In genomic region chr2:156430978-156431358, GRCh38 we compare ENCODE assay signal across 8 cellular contexts. TPM values are rescaled to one million over a fixed set of nuclear protein-coding genes. Genes with fewer than 3 reads are reported as not detected.
DNase-seq lines count a peak whose midpoint lies in the region; ATAC-seq, FAIRE-seq and TF ChIP-seq lines count a peak whose summit lies in the region.

No MANE protein-coding gene starts in this region.

- H3K4me1 ChIP-seq in right cardiac atrium (ENCODE audit: control insufficient read depth, insufficient read depth, low read length) (no peaks in the 10 kb centered on the region), esophagus muscularis mucosa (peaks cover 0 to 43% (median 31%) of the 10 kb centered on the region in 4 donors), heart left ventricle (peaks cover 0 to 29% (median 4%) of the 10 kb centered on the region in 12 donors)

- TF ChIP-seq CTCF in esophagus muscularis mucosa (IDR thresholded peaks at IDR 0.05) (no peak), heart left ventricle (IDR thresholded peaks at IDR 0.05) (no peak)

- no peak for TF ChIP-seq POLR2A in esophagus muscularis mucosa (IDR thresholded peaks at IDR 0.05; ENCODE audit: low read depth)
- no peak for TF ChIP-seq POLR2A in heart left ventricle (IDR thresholded peaks at IDR 0.05)

- ATAC-seq in HG03097 (IDR thresholded peaks at IDR 0.05; ENCODE audit: low FRiP score, unreplicated experiment) (peak; percentile 65), right cardiac atrium (no peak), heart left ventricle (no peak)

- peak; percentile 49 for DNase-seq in AG20443 (ENCODE audit: low spot score)
- DNase-seq in GM19239 (ENCODE audit: insufficient read length, low spot score): peak; percentile 40
- peak; percentile 67 for DNase-seq in RPMI8226
- peak; percentile 15 for DNase-seq in globus pallidus (ENCODE audit: low spot score)
- DNase-seq in right cardiac atrium: no peak
- no peak for DNase-seq in esophagus muscularis mucosa (ENCODE audit: extremely low spot score)
- no peak for DNase-seq in heart left ventricle

- H3K9me3 ChIP-seq in right cardiac atrium (ENCODE audit: control insufficient read depth, low read length): no peaks in the 10 kb centered on the region
- H3K9me3 ChIP-seq in esophagus muscularis mucosa: no peaks in the 10 kb centered on the region
- H3K9me3 ChIP-seq in heart left ventricle: no peaks in the 10 kb centered on the region

- H3K27ac ChIP-seq in right cardiac atrium (ENCODE audit: low read length): no peak overlapping the region
- H3K27ac ChIP-seq in esophagus muscularis mucosa (replicated peaks in 1 of 4): peak overlapping the region in 1 of 4 donors; percentile 8
- H3K27ac ChIP-seq in heart left ventricle: peak overlapping the region in 1 of 12 donors; percentile 83

- TF ChIP-seq EP300 in esophagus muscularis mucosa (IDR thresholded peaks at IDR 0.05): no peak

- H3K27me3 ChIP-seq in right cardiac atrium (ENCODE audit: control insufficient read depth, insufficient read depth) (no peaks in the 10 kb centered on the region), esophagus muscularis mucosa (no peaks in the 10 kb centered on the region), heart left ventricle (no peaks in the 10 kb centered on the region)

- intact Hi-C loops in right cardiac atrium (cut with DNase I): loop anchor here in 1 of 4 donors (10.0 kb wide), 1 partner anchor 64 kb away; no protein-coding TSS in a partner anchor
- intact Hi-C loops in esophagus muscularis mucosa (cut with DNase I): no loop called here
- intact Hi-C loops in heart left ventricle (cut with DNase I): loop anchor here in 5 of 10 donors (10.0 kb wide), 2 partner anchors 114 to 154 kb away; no protein-coding TSS in a partner anchor

- H3K4me3 ChIP-seq in right cardiac atrium (ENCODE audit: low read length) (no peak overlapping the region), esophagus muscularis mucosa (no peak overlapping the region), heart left ventricle (no peak overlapping the region)

- peak; percentile 89 for FAIRE-seq in GM19239 (lab: Jason Lieb, UNC)

- 84% methylated on average over 1 of the region's 1 CpG for WGBS in right cardiac atrium
- WGBS in esophagus muscularis mucosa: 89% methylated on average over 1 of the region's 1 CpG
- 89 to 97% (median 92%) methylated on average over 1 of the region's 1 CpG for WGBS in heart left ventricle, 4 donors

- H3K36me3 ChIP-seq in esophagus muscularis mucosa (no peaks in the 10 kb centered on the region), heart left ventricle (no peaks in the 10 kb centered on the region)

RNA-seq across cellular contexts. Expression of gene GPD2, which starts 5.2 kb away (rescaled TPM):
- 10 to 100 TPM; 14.1 to 22.3 (median 16.9) TPM for total RNA-seq in right cardiac atrium
- 6.0 TPM for polyA plus RNA-seq in right cardiac atrium
- 10 to 100 TPM; 19.5 to 26.0 (median 22.5) TPM for total RNA-seq in esophagus muscularis mucosa
- total RNA-seq in heart left ventricle: 10 to 100 TPM; 12.9 to 24.8 (median 14.4) TPM
- polyA plus RNA-seq in heart left ventricle: 1 to 10 TPM; 3.5 to 7.3 TPM

Comparison
In these comparisons a context has a peak if more than half of its experiments do, and no peak if none do; other contexts are left out.
1. DNase-seq: peak in AG20443 (single experiment), GM19239 (single experiment), RPMI8226 (single experiment) and globus pallidus (single experiment); none in right cardiac atrium (0 of 3), esophagus muscularis mucosa (single experiment) and heart left ventricle (0 of 5).